Comparison of ENCODE assay signal across 27 cellular contexts in the genomic region with DNA sequence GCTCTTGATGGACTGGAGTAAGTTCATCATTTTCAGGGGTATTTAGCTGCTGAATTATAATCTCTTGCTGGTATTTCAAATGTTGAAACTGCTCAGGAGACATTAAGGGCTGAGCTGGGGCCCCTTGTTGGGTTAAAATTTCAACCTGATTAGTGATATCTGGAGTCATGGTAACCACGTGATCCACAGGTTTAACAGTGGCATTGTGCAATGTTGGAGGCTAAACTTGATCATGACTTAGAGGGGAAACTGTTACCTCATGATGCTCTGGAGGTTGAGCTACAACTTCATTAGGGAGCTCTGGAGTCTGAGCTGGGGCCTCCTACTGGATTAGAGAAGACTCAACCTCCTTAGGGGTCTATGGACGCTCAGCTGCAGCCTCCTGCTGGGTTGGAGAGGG. TPM values are rescaled to one million over a fixed set of nuclear protein-coding genes. Genes with fewer than 3 reads are reported as not detected.
"Had no signal": no experiment of that assay in that cellular context is flagged by ENCODE, and none has a peak within 500 bp of the region (broad histone marks: within the 10 kb centered on the region; RNA-seq: fewer than 3 reads in every experiment).

No MANE protein-coding gene starts in this region.

- H3K4me3 ChIP-seq: dorsolateral prefrontal cortex, esophagus muscularis mucosa, gastrocnemius medialis, heart right ventricle, left lung, lower lobe of right lung, prostate gland, spleen, tibial artery, upper lobe of left lung, uterus had no signal

- H3K27ac ChIP-seq: dorsolateral prefrontal cortex, esophagus muscularis mucosa, gastrocnemius medialis, heart right ventricle, left lung, lower lobe of right lung, parathyroid adenoma, prostate gland, spleen, tibial artery, upper lobe of left lung, uterus had no signal

- H3K9me3 Mint-ChIP-seq: immature natural killer cell, memory B cell had no signal

- H3K9me3 ChIP-seq: esophagus muscularis mucosa, gastrocnemius medialis, heart right ventricle, left lung, lower lobe of right lung, prostate gland, spleen, tibial artery, upper lobe of left lung, uterus had no signal

- H3K4me3 Mint-ChIP-seq: immature natural killer cell, memory B cell, nephron progenitor cell had no signal

- H3K36me3 ChIP-seq: esophagus muscularis mucosa, gastrocnemius medialis, heart right ventricle, left lung, lower lobe of right lung, prostate gland, spleen, tibial artery, upper lobe of left lung, uterus had no signal

- DNase-seq: cortex of kidney; dorsolateral prefrontal cortex; effector CD8-positive, alpha-beta T cell; gastrocnemius medialis; heart right ventricle; immature natural killer cell; left lung; lower lobe of right lung; midbrain; nephron progenitor cell; retina; spleen; stimulated activated CD4-positive, alpha-beta T cell treated with anti-CD3 and anti-CD28 coated beads, Interleukin-15, amount 100 ng/mL, for 24 hours; stimulated activated CD4-positive, alpha-beta T cell treated with anti-CD3 and anti-CD28 coated beads, Interleukin-2, amount 100 ng/mL, for 24 hours; stimulated activated naive CD4-positive, alpha-beta T cell treated with Interleukin-2 at 50 U/mL for 16 hours; tibial artery; upper lobe of left lung; uterus had no signal

- H3K27ac Mint-ChIP-seq: immature natural killer cell, memory B cell, nephron progenitor cell had no signal

- H3K4me1 ChIP-seq: prostate gland had no signal

- H3K36me3 Mint-ChIP-seq: immature natural killer cell, memory B cell had no signal

- ATAC-seq: gastrocnemius medialis, heart right ventricle, left lung, lower lobe of right lung, sciatic nerve had no signal

RNA-seq across cellular contexts. Expression of a gene that starts 17.7 kb away (rescaled TPM):
- total RNA-seq: dorsolateral prefrontal cortex, esophagus muscularis mucosa, fibroblast of villous mesenchyme, gastrocnemius medialis, heart right ventricle, left lung, lower lobe of right lung, omental fat pad, prostate gland, sciatic nerve, skeletal muscle tissue, spleen, temporal lobe, upper lobe of left lung, uterus had no signal

RNA-seq across cellular contexts. Expression of a gene that starts 29.2 kb away (rescaled TPM):
- total RNA-seq: esophagus muscularis mucosa, fibroblast of villous mesenchyme, gastrocnemius medialis, heart right ventricle, left lung, lower lobe of right lung, omental fat pad, prostate gland, sciatic nerve, skeletal muscle tissue, spleen, temporal lobe, uterus had no signal
